Comparison of ENCODE assay signal across 1 cellular context in genomic region chr14:65411656-65412188, GRCh38.
TF ChIP-seq lines count a peak whose summit lies in the region.

No MANE protein-coding gene starts in this region.

TF ChIP-seq in WTC11, 78 proteins besides CTCF, POLR2A, EP300 and RAD21 (continued from another document):
- TF ChIP-seq ZMAT4 (CRISPR knock-in tag; IDR thresholded peaks at IDR 0.05) (no peak), HMGA2 (CRISPR knock-in tag; IDR thresholded peaks at IDR 0.05) (no peak), NR1H2 (CRISPR knock-in tag; IDR thresholded peaks at IDR 0.05) (no peak), GRHL2 (CRISPR knock-in tag; IDR thresholded peaks at IDR 0.05; ENCODE audit: insufficient replicate concordance, severe bottlenecking) (no peak), ESRRA (CRISPR knock-in tag; IDR thresholded peaks at IDR 0.05; ENCODE audit: borderline replicate concordance) (0 out of 2 replicates have a peak, but pooled peaks have one; percentile 8), NFATC4 (CRISPR knock-in tag; IDR thresholded peaks at IDR 0.05) (no peak)
- TF ChIP-seq, protein P1, sequence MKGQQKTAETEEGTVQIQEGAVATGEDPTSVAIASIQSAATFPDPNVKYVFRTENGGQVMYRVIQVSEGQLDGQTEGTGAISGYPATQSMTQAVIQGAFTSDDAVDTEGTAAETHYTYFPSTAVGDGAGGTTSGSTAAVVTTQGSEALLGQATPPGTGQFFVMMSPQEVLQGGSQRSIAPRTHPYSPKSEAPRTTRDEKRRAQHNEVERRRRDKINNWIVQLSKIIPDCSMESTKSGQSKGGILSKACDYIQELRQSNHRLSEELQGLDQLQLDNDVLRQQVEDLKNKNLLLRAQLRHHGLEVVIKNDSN (CRISPR knock-in tag; IDR thresholded peaks at IDR 0.05): no peak
- TF ChIP-seq, protein P2, sequence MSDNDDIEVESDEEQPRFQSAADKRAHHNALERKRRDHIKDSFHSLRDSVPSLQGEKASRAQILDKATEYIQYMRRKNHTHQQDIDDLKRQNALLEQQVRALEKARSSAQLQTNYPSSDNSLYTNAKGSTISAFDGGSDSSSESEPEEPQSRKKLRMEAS (CRISPR knock-in tag; IDR thresholded peaks at IDR 0.05): no peak
